27 cellular contexts compared by ENCODE assay signal in the genomic region with DNA sequence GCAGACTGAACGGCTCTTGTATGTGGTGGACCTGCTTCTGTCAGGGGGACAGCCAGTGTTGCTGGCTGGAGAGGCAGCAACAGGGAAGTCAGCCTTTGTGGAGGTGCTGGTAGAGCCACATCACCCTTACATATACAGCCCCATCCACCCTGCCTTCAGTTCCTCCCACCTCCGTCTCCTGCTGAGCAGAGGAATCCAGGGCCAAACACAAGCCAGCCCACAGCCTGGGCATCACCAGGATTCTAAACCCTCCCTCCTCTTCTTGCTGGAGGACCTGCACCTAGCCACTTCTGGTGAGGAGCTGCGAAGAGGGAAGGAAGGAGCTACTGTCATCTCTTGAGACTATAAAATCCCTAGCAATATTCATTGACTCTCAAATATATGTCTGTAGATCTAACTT.
"Had no signal": no experiment of that assay in that cellular context is flagged by ENCODE, and none has a peak within 500 bp of the region (broad histone marks: within the 10 kb centered on the region; RNA-seq: fewer than 3 reads in every experiment).

No MANE protein-coding gene starts in this region.

- H3K4me1 ChIP-seq: left lung, neural progenitor cell, prostate gland, suprapubic skin, tibial artery, upper lobe of right lung had no signal

- H3K9ac ChIP-seq: neural progenitor cell had no signal

- H2AFZ ChIP-seq: neural progenitor cell had no signal

- ATAC-seq: left colon; left lung; natural killer cell; pancreas; right cardiac atrium; sciatic nerve; stimulated activated effector memory CD8-positive, alpha-beta T cell treated with anti-CD3 and anti-CD28 coated beads, Interleukin-12 subunit alpha, Interleukin-12 subunit beta, amount 100 ng/mL, for 72 hours; upper lobe of right lung had no signal

- H3K9me3 ChIP-seq: left lung, pancreas, prostate gland, suprapubic skin, thoracic aorta, tibial artery, upper lobe of right lung, uterus had no signal

- H3K4me2 ChIP-seq: neural progenitor cell had no signal

- H3K4me3 ChIP-seq: left lung, lung, neural progenitor cell, pancreas, prostate gland, skin epidermis, suprapubic skin, thoracic aorta, tibial artery, upper lobe of right lung, uterus had no signal

- DNase-seq: hippocampal formation; kidney; left colon; left lung; mesendoderm; naive B cell; natural killer cell; nephron progenitor cell; pancreas; retina; right cardiac atrium; stimulated activated CD4-positive, alpha-beta T cell treated with anti-CD3 and anti-CD28 coated beads, Interleukin-12 subunit alpha, Interleukin-12 subunit beta, amount 100 ng/mL, for 4 hours; stimulated activated CD4-positive, alpha-beta T cell treated with anti-CD3 and anti-CD28 coated beads, Interleukin-15, amount 100 ng/mL, for 24 hours; stimulated activated CD4-positive, alpha-beta T cell treated with anti-CD3 and anti-CD28 coated beads, Interleukin-4, amount 100 ng/mL, for 24 hours; stimulated activated naive CD4-positive, alpha-beta T cell; tibial artery; trophoblast cell; upper lobe of right lung; uterus had no signal

- FAIRE-seq: kidney, pancreas had no signal

- H3K27ac ChIP-seq: left lung, neural progenitor cell, pancreas, prostate gland, suprapubic skin, thoracic aorta, tibial artery, upper lobe of right lung, uterus had no signal

- H3K36me3 ChIP-seq: neural progenitor cell, pancreas, prostate gland, upper lobe of right lung, uterus had no signal

- H3K27me3 ChIP-seq: left lung, neural progenitor cell, pancreas, suprapubic skin, tibial artery, upper lobe of right lung, uterus had no signal
